Comparison of ENCODE assay signal across 15 cellular contexts in the genomic region with DNA sequence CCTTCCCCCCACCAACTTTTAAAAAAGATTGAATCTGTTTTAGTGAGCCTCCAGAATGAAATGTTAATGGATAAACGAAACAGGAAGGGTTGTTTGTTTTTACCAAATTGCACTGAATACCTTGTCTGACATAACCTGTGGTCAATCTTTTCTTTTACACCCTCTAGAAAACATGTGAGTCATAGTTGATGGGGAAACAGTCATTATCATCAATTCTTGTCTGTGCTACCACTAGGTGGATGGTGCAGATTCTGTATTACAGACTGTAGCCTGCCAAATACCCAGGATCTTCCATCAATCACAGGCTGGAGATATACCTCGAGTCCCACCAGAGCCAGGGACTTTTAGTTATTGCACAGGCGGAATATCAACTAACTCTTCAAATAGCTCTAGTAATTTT. TPM values are rescaled to one million over a fixed set of nuclear protein-coding genes. Genes with fewer than 3 reads are reported as not detected.
DNase-seq lines count a peak whose midpoint lies in the region; ATAC-seq, FAIRE-seq and TF ChIP-seq lines count a peak whose summit lies in the region.
"Had no signal": no experiment of that assay in that cellular context is flagged by ENCODE, and none has a peak within 500 bp of the region (broad histone marks: within the 10 kb centered on the region; RNA-seq: fewer than 3 reads in every experiment).

No MANE protein-coding gene starts in this region.

- no peak for TF ChIP-seq POLR2A in K562 (conservative IDR thresholded peaks at IDR 0.05)

- 18% methylated on average over 3 of the region's 3 CpGs for WGBS in K562 (ENCODE audit: insufficient coverage, low coverage, missing lambda C conversion rate)

- H3K27ac ChIP-seq in K562 (ENCODE audit: extremely low read depth, low read depth, low read length) (no peak overlapping the region), ascending aorta (no peak overlapping the region)
- H3K27ac ChIP-seq: neutrophil, SJCRH30 had no signal

- no peaks in the 10 kb centered on the region for H3K9me3 ChIP-seq in K562 (replicated peaks; ENCODE audit: control insufficient read depth, insufficient read depth, low read depth, low read length)
- H3K9me3 ChIP-seq in ascending aorta, result no peaks in the 10 kb centered on the region
- H3K9me3 ChIP-seq: neutrophil, SJCRH30 had no signal

- H3K4me3 ChIP-seq in H7 (ENCODE audit: insufficient read depth, low read depth, low read length), result no peak overlapping the region
- H3K4me3 ChIP-seq in K562, result no peak overlapping the region
- no peak overlapping the region for H3K4me3 ChIP-seq in ascending aorta
- H3K4me3 ChIP-seq: SJCRH30 had no signal

- no TSS peak for BruUV-seq in K562 (replicated peaks; lab: Mats Ljungman, UMichigan)

- H3K36me3 Mint-ChIP-seq in progenitor cell of endocrine pancreas (ENCODE audit: insufficient read depth), result peaks cover 26% of the 10 kb centered on the region

- H3K4me3 Mint-ChIP-seq in progenitor cell of endocrine pancreas (ENCODE audit: low read depth), result no peak overlapping the region

- no peak for TF ChIP-seq CTCF in K562 (IDR thresholded peaks at IDR 0.05 in 2 of 3, conservative IDR thresholded peaks at IDR 0.05 in 1 of 3; ENCODE audit: insufficient read depth in 2 of 3, low read depth in 1 of 3, low read length in 3 of 3)
- TF ChIP-seq CTCF in progenitor cell of endocrine pancreas (IDR thresholded peaks at IDR 0.05; ENCODE audit: unreplicated experiment), result no peak
- no peak for TF ChIP-seq CTCF in GM13976 (IDR thresholded peaks at IDR 0.05; ENCODE audit: borderline replicate concordance, control extremely low read depth, extremely low read depth, insufficient read depth, missing control alignments)
- no peak for TF ChIP-seq CTCF in ascending aorta (IDR thresholded peaks at IDR 0.05)

- no peaks in the 10 kb centered on the region for H3K9me1 ChIP-seq in K562 (ENCODE audit: control insufficient read depth, insufficient read depth, low read length)

- in situ Hi-C loops in K562 (cut with MboI) (no loop called here), GM13976 (cut with MboI; ENCODE audit: low sequenced_read_pairs, unreplicated experiment) (no loop called here)

- DNase-seq in H7, result peak; percentile 10
- peak; percentile 93 for DNase-seq in NCI-H146 treated with DMSO at 0.1 percent for 48 hours (lab: John Stamatoyannopoulos, UW; ENCODE audit: unreplicated experiment)
- peak in 2 of 4 experiments; percentile 10 for DNase-seq in K562 (ENCODE audit: extremely low read depth in 1 of 4, low spot score in 3 of 4)
- no peak for DNase-seq in progenitor cell of endocrine pancreas (ENCODE audit: low spot score, unreplicated experiment)
- DNase-seq in GM13976 (ENCODE audit: low spot score), result no peak
- DNase-seq in ascending aorta (ENCODE audit: low spot score in 2 of 2), result no peak
- DNase-seq in stimulated activated naive CD4-positive, alpha-beta T cell treated with Interleukin-2 at 50 U/mL for 16 hours (lab: John Stamatoyannopoulos, UW), result no peak
- DNase-seq: activated effector memory CD4-positive, alpha-beta T cell treated with Interleukin-2 at 50 U/mL for 16 hours; cerebellar nuclear complex; DMS79; foreskin melanocyte; left ventricle myocardium superior; SJCRH30; stimulated activated naive CD8-positive, alpha-beta T cell treated with anti-CD3 and anti-CD28 coated beads, Interleukin-15, Interleukin-2, amounts not matched to agents 100 U/mL and 50 U/mL, for 24 hours had no signal

- no peaks in the 10 kb centered on the region for H3K79me2 ChIP-seq in K562 (ENCODE audit: control insufficient read depth, insufficient read depth, low read length)

- no peak overlapping the region for H3K4me2 ChIP-seq in K562 (ENCODE audit: insufficient read depth, low read length)

- H3K4me1 ChIP-seq in K562 (replicated peaks in 1 of 2; ENCODE audit: control insufficient read depth in 2 of 2, insufficient read depth in 2 of 2, low read length in 2 of 2) (no peaks in the 10 kb centered on the region), ascending aorta (no peaks in the 10 kb centered on the region)
- H3K4me1 ChIP-seq: SJCRH30 had no signal

- peak; percentile 60 for ATAC-seq in K562
- ATAC-seq: left ventricle myocardium superior; stimulated activated naive CD8-positive, alpha-beta T cell treated with anti-CD3 and anti-CD28 coated beads, Interleukin-15, Interleukin-2, amounts not matched to agents 100 U/mL and 50 U/mL, for 24 hours had no signal

- FAIRE-seq in K562 (lab: Jason Lieb, UNC), result peak; percentile 35

- intact Hi-C loops in K562 (cut with micrococcal nuclease) (no loop called here), ascending aorta (cut with DNase I) (no loop called here)

- peak overlapping the region; percentile 73 for H3K27ac Mint-ChIP-seq in progenitor cell of endocrine pancreas

- peaks cover 20% of the 10 kb centered on the region for H3K9me3 Mint-ChIP-seq in progenitor cell of endocrine pancreas (ENCODE audit: low read depth)

- no peaks in the 10 kb centered on the region for H3K27me3 Mint-ChIP-seq in progenitor cell of endocrine pancreas

- H3K36me3 ChIP-seq in H7 (replicated peaks; ENCODE audit: control insufficient read depth, insufficient read depth, low read length) (peaks cover 2% of the 10 kb centered on the region), K562 (ENCODE audit: control insufficient read depth, insufficient read depth, low read length) (no peaks in the 10 kb centered on the region), ascending aorta (no peaks in the 10 kb centered on the region)
- H3K36me3 ChIP-seq: neutrophil, SJCRH30 had no signal

- no peak overlapping the region for H2AFZ ChIP-seq in K562 (ENCODE audit: low read depth, low read length)

- CTCF ChIA-PET in K562 (lab: Yijun Ruan, JAX; ENCODE audit: low intra/inter-chr PET ratio), result no interaction called here

- TF ChIP-seq RAD21 in K562 (CRISPR knock-in tag; conservative IDR thresholded peaks at IDR 0.05 in 1 of 2, IDR thresholded peaks at IDR 0.05 in 1 of 2), result no peak

- no peaks in the 10 kb centered on the region for H4K20me1 ChIP-seq in K562 (replicated peaks; ENCODE audit: control insufficient read depth, insufficient read depth, low read length)

- POLR2A ChIA-PET in K562 (lab: Yijun Ruan, JAX), result no interaction called here

- no peak for TF ChIP-seq EP300 in K562 (IDR thresholded peaks at IDR 0.05; ENCODE audit: low read length)

- H3K4me1 Mint-ChIP-seq in progenitor cell of endocrine pancreas (ENCODE audit: low read depth), result peaks cover 12% of the 10 kb centered on the region

- no peaks in the 10 kb centered on the region for H3K27me3 ChIP-seq in H7 (ENCODE audit: control insufficient read depth, insufficient read depth, low read length)
- no peaks in the 10 kb centered on the region for H3K27me3 ChIP-seq in K562 (ENCODE audit: control insufficient read depth in 2 of 2, insufficient read depth in 2 of 2, low read length in 2 of 2)
- H3K27me3 ChIP-seq in ascending aorta, result no peaks in the 10 kb centered on the region
- H3K27me3 ChIP-seq: neutrophil, SJCRH30 had no signal

- H3K9ac ChIP-seq in K562 (ENCODE audit: insufficient read depth in 1 of 2, low read depth in 2 of 2, low read length in 2 of 2), result no peak overlapping the region

TF ChIP-seq in K562, 482 proteins besides CTCF, POLR2A, EP300 and RAD21 (continues in another document):
- TF ChIP-seq SUPT5H (IDR thresholded peaks at IDR 0.05) (no peak), JUND (IDR thresholded peaks at IDR 0.05; ENCODE audit: borderline replicate concordance, low read depth, low read length) (no peak), JUND (tag; IDR thresholded peaks at IDR 0.05; ENCODE audit: borderline replicate concordance, low read depth, low read length) (no peak), MEIS2 (IDR thresholded peaks at IDR 0.05; ENCODE audit: partially characterized antibody) (peak; percentile 26), ATF3 (IDR thresholded peaks at IDR 0.05) (peak; percentile 25; the same call in 1 of the 2 replicates), ATF3 (CRISPR knock-in tag; conservative IDR thresholded peaks at IDR 0.05) (no peak)
- TF ChIP-seq, protein P1, sequence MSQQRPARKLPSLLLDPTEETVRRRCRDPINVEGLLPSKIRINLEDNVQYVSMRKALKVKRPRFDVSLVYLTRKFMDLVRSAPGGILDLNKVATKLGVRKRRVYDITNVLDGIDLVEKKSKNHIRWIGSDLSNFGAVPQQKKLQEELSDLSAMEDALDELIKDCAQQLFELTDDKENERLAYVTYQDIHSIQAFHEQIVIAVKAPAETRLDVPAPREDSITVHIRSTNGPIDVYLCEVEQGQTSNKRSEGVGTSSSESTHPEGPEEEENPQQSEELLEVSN (IDR thresholded peaks at IDR 0.05; ENCODE audit: borderline replicate concordance in 1 of 2, extremely low read depth in 1 of 2, insufficient read depth in 1 of 2, insufficient read length in 1 of 2, low read depth in 1 of 2, low read length in 1 of 2, poor library complexity in 1 of 2, severe bottlenecking in 1 of 2), result no peak

RNA-seq across cellular contexts. Expression of gene PKIB, which starts 29.5 kb away (rescaled TPM):
- 62.9 and 64.9 TPM in 2 replicates for total RNA-seq in H7 (2014; rRNA removed; shearing (Covaris generic))
- 11.2 and 28.4 TPM in 2 replicates for total RNA-seq in K562 (2011; cell fraction: chromatin; rRNA removed; ENCODE audit: low replicate concordance)
- total RNA-seq in K562 (2011; cell fraction: nucleolus; rRNA removed), result 4.3 and 8.4 TPM in 2 replicates
- total RNA-seq in K562 (2011; cell fraction: nucleoplasm; rRNA removed), result 16.1 and 27.0 TPM in 2 replicates
- total RNA-seq in K562 (2014; rRNA removed), result 14.8 and 17.8 TPM in 2 replicates
- total RNA-seq in K562 (2014; rRNA removed; fragmentation: Illumina TruSeq; extraction: Trizol), result 37.5 and 37.8 TPM in 2 replicates
- total RNA-seq in K562 (2015; rRNA removed; fragmentation: Illumina TruSeq; extraction: Trizol), result 29.4 and 30.0 TPM in 2 replicates
- total RNA-seq in K562 (2021), result 18.7 and 21.9 TPM in 2 replicates
- 23.3 and 28.3 TPM in 2 replicates for polyA plus RNA-seq in K562 (2011; rRNA removed)
- 8.8 and 18.9 TPM in 2 replicates for polyA plus RNA-seq in K562 (2011; cell fraction: cytosol; rRNA removed)
- 9.1 and 9.8 TPM in 2 replicates for polyA plus RNA-seq in K562 (2011; cell fraction: nucleus; rRNA removed)
- 20.5 and 22.7 TPM in 2 replicates for polyA plus RNA-seq in K562 (2012)
- 23.9 and 29.8 TPM in 2 replicates for polyA plus RNA-seq in K562 (2014; fragmentation: Illumina TruSeq; extraction: Trizol)
- polyA plus RNA-seq in K562 (2014; fragmentation: Nextera tagmentation; extraction: Ambion mirVana), result 10 to 100 TPM; 26.6 to 27.4 TPM
- 21.0 and 26.3 TPM in 2 replicates for polyA plus RNA-seq in K562 (2014; rRNA removed)
- 28.0 and 33.7 TPM in 2 replicates for polyA minus RNA-seq in K562 (2011; rRNA and poly(A)+ RNA removed)
- 8.7 and 13.0 TPM in 2 replicates for polyA minus RNA-seq in K562 (2011; cell fraction: cytosol; rRNA and poly(A)+ RNA removed)
- 9.8 and 16.0 TPM in 2 replicates for polyA minus RNA-seq in K562 (2011; cell fraction: nucleus; rRNA and poly(A)+ RNA removed)
- total RNA-seq in progenitor cell of endocrine pancreas, result 44.8 and 56.9 TPM in 2 replicates
- not detected for total RNA-seq in ascending aorta

Comparison
In these comparisons a context has a peak if more than half of its experiments do, and no peak if none do; other contexts are left out.
1. DNase-seq: peak in H7 (single experiment) and NCI-H146 treated with DMSO at 0.1 percent for 48 hours (single experiment); none in progenitor cell of endocrine pancreas (single experiment), GM13976 (single experiment), ascending aorta (0 of 2) and stimulated activated naive CD4-positive, alpha-beta T cell treated with Interleukin-2 at 50 U/mL for 16 hours (single experiment).